Comparison of ENCODE assay signal across 22 cellular contexts in the genomic region with DNA sequence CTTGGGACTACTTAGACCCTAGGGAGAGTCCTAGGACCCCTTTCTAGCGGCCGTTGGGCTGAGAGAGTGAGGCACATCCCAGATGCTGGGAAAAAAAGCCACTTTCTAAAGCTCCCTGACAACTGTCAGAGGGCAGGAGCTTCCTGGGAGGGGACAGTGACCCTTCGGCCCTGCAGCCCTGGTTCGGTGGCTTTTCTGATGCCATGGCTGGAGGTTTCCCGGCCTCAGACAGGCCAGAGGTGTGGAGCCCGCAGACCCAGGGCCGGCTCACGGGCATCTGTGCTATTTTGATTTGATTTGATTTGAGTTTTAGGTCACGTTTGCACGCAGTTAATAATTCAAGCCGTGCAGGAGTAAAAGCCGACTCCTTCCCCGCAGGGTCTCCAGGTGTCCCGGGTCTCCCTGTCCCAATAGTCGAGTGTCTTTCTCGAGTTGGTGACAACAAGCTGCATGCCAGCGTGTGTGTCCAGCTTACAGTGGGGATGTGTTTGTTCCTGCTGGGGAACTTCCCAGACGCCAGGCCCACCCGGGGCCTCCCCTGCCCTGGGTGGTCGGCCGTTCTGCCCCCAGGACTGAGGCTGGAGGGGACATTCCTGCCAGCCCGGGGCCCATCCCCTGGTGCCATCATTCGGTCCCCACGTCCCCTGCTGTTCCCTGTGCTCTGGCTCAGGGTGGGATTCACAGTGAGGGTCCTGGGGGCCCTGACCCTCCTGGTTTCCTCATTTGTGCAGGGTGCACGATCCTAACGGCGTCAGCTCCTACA. TPM values are rescaled to one million over a fixed set of nuclear protein-coding genes. Genes with fewer than 3 reads are reported as not detected.
DNase-seq lines count a peak whose midpoint lies in the region; ATAC-seq and TF ChIP-seq lines count a peak whose summit lies in the region.
"Had no signal": no experiment of that assay in that cellular context is flagged by ENCODE, and none has a peak within 500 bp of the region (broad histone marks: within the 10 kb centered on the region; RNA-seq: fewer than 3 reads in every experiment).

No MANE protein-coding gene starts in this region.

- no peaks in the 10 kb centered on the region for H3K9me3 ChIP-seq in SJCRH30 (replicated peaks)
- H3K9me3 ChIP-seq: BE2C, colonic mucosa, heart left ventricle, upper lobe of right lung had no signal

- peaks cover 90% of the 10 kb centered on the region for H3K4me1 Mint-ChIP-seq in stimulated activated memory B cell treated with anti-CD40 and anti-IgM and Interleukin-4, amounts not matched to agents 10 μg/mL and 1 μg/mL and 100 μg/mL, for 72 hours
- peaks cover 0 to 33% (median 2%) of the 10 kb centered on the region in 4 donors for H3K4me1 Mint-ChIP-seq in naive thymus-derived CD8-positive, alpha-beta T cell

- TF ChIP-seq CTCF in GM12865 (IDR thresholded peaks at IDR 0.05; ENCODE audit: insufficient read depth, low read depth, low read length, missing control alignments) (no peak), HL-60 (IDR thresholded peaks at IDR 0.05; ENCODE audit: insufficient read depth, low read length) (no peak)

- ATAC-seq in stimulated activated memory B cell treated with anti-CD40 and anti-IgM and Interleukin-4, amounts not matched to agents 10 μg/mL and 1 μg/mL and 100 μg/mL, for 72 hours: no peak
- ATAC-seq in naive thymus-derived CD8-positive, alpha-beta T cell: no peak
- ATAC-seq: activated naive CD8-positive, alpha-beta T cell treated with anti-CD3 and anti-CD28 coated beads, Interleukin-2, amount 50 U/mL, for 24 hours had no signal

- H3K9me3 Mint-ChIP-seq in stimulated activated memory B cell treated with anti-CD40 and anti-IgM and Interleukin-4, amounts not matched to agents 10 μg/mL and 1 μg/mL and 100 μg/mL, for 72 hours: peaks cover 15% of the 10 kb centered on the region
- peaks cover 0 to 1% (median 0%) of the 10 kb centered on the region in 9 donors for H3K9me3 Mint-ChIP-seq in naive thymus-derived CD8-positive, alpha-beta T cell
- H3K9me3 Mint-ChIP-seq: activated naive CD8-positive, alpha-beta T cell treated with anti-CD3 and anti-CD28 coated beads, Interleukin-2, amount 50 U/mL, for 24 hours; immature natural killer cell; stimulated activated naive CD8-positive, alpha-beta T cell treated with anti-CD3 and anti-CD28 coated beads, Interleukin-15, Interleukin-2, amounts not matched to agents 100 ng/mL and 50 ng/mL, for 24 hours had no signal

- H3K27me3 ChIP-seq in HL-60 (ENCODE audit: insufficient read depth, poor library complexity, severe bottlenecking): no peaks in the 10 kb centered on the region
- H3K27me3 ChIP-seq in SJCRH30: no peaks in the 10 kb centered on the region
- H3K27me3 ChIP-seq: colonic mucosa had no signal

- H3K27ac ChIP-seq in HL-60 (replicated peaks) (peak overlapping the region; percentile 91), SJCRH30 (peak overlapping the region; percentile 68)
- H3K27ac ChIP-seq: colonic mucosa had no signal

- H3K4me3 Mint-ChIP-seq in stimulated activated memory B cell treated with anti-CD40 and anti-IgM and Interleukin-4, amounts not matched to agents 10 μg/mL and 1 μg/mL and 100 μg/mL, for 72 hours: peak overlapping the region; percentile 94
- H3K4me3 Mint-ChIP-seq in naive thymus-derived CD8-positive, alpha-beta T cell: no peak overlapping the region
- H3K4me3 Mint-ChIP-seq: brain had no signal

- peak overlapping the region; percentile 90 for H3K27ac Mint-ChIP-seq in stimulated activated memory B cell treated with anti-CD40 and anti-IgM and Interleukin-4, amounts not matched to agents 10 μg/mL and 1 μg/mL and 100 μg/mL, for 72 hours
- H3K27ac Mint-ChIP-seq in naive thymus-derived CD8-positive, alpha-beta T cell: no peak overlapping the region
- H3K27ac Mint-ChIP-seq: activated naive CD8-positive, alpha-beta T cell treated with anti-CD3 and anti-CD28 coated beads, Interleukin-2, amount 50 U/mL, for 24 hours had no signal

- H3K27me3 Mint-ChIP-seq in stimulated activated memory B cell treated with anti-CD40 and anti-IgM and Interleukin-4, amounts not matched to agents 10 μg/mL and 1 μg/mL and 100 μg/mL, for 72 hours: no peaks in the 10 kb centered on the region
- H3K27me3 Mint-ChIP-seq in naive thymus-derived CD8-positive, alpha-beta T cell: peaks cover 2 to 60% (median 34%) of the 10 kb centered on the region in 5 donors

- POLR2A ChIA-PET in naive thymus-derived CD8-positive, alpha-beta T cell (lab: Charles Lee): no interaction called here

- H3K4me3 ChIP-seq in GM12865 (ENCODE audit: low read depth, low read length): peak overlapping the region; percentile 84
- H3K4me3 ChIP-seq in HL-60 (replicated peaks; ENCODE audit: insufficient read depth, low read length): no peak overlapping the region
- H3K4me3 ChIP-seq in SJCRH30: no peak overlapping the region
- H3K4me3 ChIP-seq: colonic mucosa, heart left ventricle, upper lobe of right lung had no signal

- H3K4me1 ChIP-seq in SJCRH30: peaks cover 15% of the 10 kb centered on the region
- H3K4me1 ChIP-seq: BE2C, colonic mucosa had no signal

- peaks cover 30% of the 10 kb centered on the region for H3K36me3 Mint-ChIP-seq in stimulated activated memory B cell treated with anti-CD40 and anti-IgM and Interleukin-4, amounts not matched to agents 10 μg/mL and 1 μg/mL and 100 μg/mL, for 72 hours
- peaks cover 0 to 2% (median 0%) of the 10 kb centered on the region in 3 donors for H3K36me3 Mint-ChIP-seq in naive thymus-derived CD8-positive, alpha-beta T cell
- H3K36me3 Mint-ChIP-seq: brain, immature natural killer cell had no signal

- no peak for DNase-seq in GM12865 (ENCODE audit: low read depth)
- DNase-seq in HL-60 (ENCODE audit: low read depth in 1 of 2, low spot score in 1 of 2): no peak
- no peak for DNase-seq in SJCRH30
- no peak for DNase-seq in naive thymus-derived CD8-positive, alpha-beta T cell
- DNase-seq in T-helper 2 cell: no peak
- no peak for DNase-seq in globus pallidus (ENCODE audit: low spot score)
- DNase-seq: activated CD4-positive, alpha-beta T cell treated with anti-CD3 and anti-CD28 coated beads for 48 hours; activated CD8-positive, alpha-beta memory T cell treated with anti-CD3 and anti-CD28 coated beads, Interleukin-2, amount 50 U/mL, for 4 hours; activated naive CD8-positive, alpha-beta T cell treated with anti-CD3 and anti-CD28 coated beads, Interleukin-2, amount 50 U/mL, for 24 hours; BE2C; colonic mucosa; DMS 273 treated with DMSO at 0.1 percent for 48 hours; heart left ventricle; left ventricle myocardium superior; NCI-H1436; NCI-H2171; upper lobe of right lung had no signal

- no peaks in the 10 kb centered on the region; the same call in 1 of the 2 replicates for H3K36me3 ChIP-seq in SJCRH30
- H3K36me3 ChIP-seq: BE2C, colonic mucosa, heart left ventricle, upper lobe of right lung had no signal

RNA-seq across cellular contexts. Expression of a gene that starts 1.0 kb away (rescaled TPM):
- 1.8 and 3.5 TPM in 2 replicates for total RNA-seq in SJCRH30 (2014; rRNA removed; shearing (Covaris generic))
- 1 to 10 TPM; 1.5 to 2.0 TPM for total RNA-seq in naive thymus-derived CD8-positive, alpha-beta T cell
- polyA plus RNA-seq in naive thymus-derived CD8-positive, alpha-beta T cell: under 1 TPM in 1 of 3 donors, not detected in 2; 0.04 TPM
- total RNA-seq: osteoblast had no signal
